ENCODE assay signal across 15 cellular contexts in the genomic region with DNA sequence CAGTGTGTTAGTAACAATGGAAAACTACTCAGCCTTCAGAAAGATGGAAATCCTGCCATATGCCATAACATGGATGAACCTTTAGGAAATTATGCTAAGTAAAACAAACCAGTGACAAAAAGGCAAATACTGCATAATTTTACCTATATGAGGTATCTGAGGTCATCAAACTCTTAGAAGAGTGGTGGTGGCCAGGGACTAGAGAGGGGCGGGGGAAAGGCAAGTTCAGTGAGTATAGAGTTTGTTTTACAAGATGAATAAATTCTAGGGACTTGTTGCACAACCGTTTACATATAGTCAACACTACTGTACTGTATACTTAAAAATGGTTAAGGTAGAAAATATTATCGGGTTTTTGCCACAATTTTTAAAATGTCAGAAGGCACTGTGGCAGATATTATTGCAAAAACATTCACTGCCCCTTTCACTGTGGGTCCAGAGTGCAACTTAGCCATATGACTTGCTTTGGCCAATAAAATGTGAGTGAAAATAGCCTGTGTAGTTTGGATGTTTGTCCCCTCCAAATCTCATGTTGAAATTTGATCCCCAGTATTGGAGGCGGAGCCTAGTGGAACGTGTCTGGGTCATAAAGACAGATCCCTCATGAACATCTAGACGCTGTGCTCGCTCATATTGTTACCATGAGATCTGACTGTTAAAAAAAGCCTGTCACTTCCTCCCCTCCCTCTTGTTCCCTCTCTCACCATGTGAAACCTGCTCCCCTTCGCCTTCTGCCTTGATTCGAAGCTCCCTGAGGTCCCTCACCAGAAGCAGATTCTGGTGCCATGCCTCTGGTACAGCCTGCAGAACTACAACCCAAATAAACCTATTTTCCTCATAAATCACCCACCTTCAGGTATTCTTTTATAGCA. TPM values are rescaled to one million over a fixed set of nuclear protein-coding genes. Genes with fewer than 3 reads are reported as not detected.
A peak's percentile ranks its signal among the peaks of the same experiment; 100 is the strongest.
DNase-seq lines count a peak whose midpoint lies in the region; ATAC-seq, FAIRE-seq and TF ChIP-seq lines count a peak whose summit lies in the region.
"Had no signal": no experiment of that assay in that cellular context is flagged by ENCODE, and none has a peak within 500 bp of the region (broad histone marks: within the 10 kb centered on the region; RNA-seq: fewer than 3 reads in every experiment).

No MANE protein-coding gene starts in this region.

- no peak for TF ChIP-seq POLR2A in H54 (IDR thresholded peaks at IDR 0.05; ENCODE audit: low read depth, low read length)

- peak; percentile 55 for FAIRE-seq in H54 (lab: Jason Lieb, UNC)
- FAIRE-seq: G401.6 had no signal

- peak overlapping the region; percentile 74 for H3K27ac Mint-ChIP-seq in activated CD4-positive, alpha-beta T cell treated with anti-CD3 and anti-CD28 coated beads, Interleukin-2, amount 10 ng/mL, durations not matched to agents 7 days and 5 days
- H3K27ac Mint-ChIP-seq in WTC11, result peak overlapping the region; percentile 76
- peak overlapping the region; percentile 10 for H3K27ac Mint-ChIP-seq in nephron progenitor cell
- H3K27ac Mint-ChIP-seq: type B pancreatic cell had no signal

- no peaks in the 10 kb centered on the region for H3K9me3 Mint-ChIP-seq in activated CD4-positive, alpha-beta T cell treated with anti-CD3 and anti-CD28 coated beads, Interleukin-2, amount 10 ng/mL, durations not matched to agents 7 days and 5 days
- H3K9me3 Mint-ChIP-seq in WTC11 (no peaks in the 10 kb centered on the region), nephron progenitor cell (peaks cover 12% of the 10 kb centered on the region)
- H3K9me3 Mint-ChIP-seq: type B pancreatic cell had no signal

- peaks cover 46% of the 10 kb centered on the region for H3K4me1 Mint-ChIP-seq in activated CD4-positive, alpha-beta T cell treated with anti-CD3 and anti-CD28 coated beads, Interleukin-2, amount 10 ng/mL, durations not matched to agents 7 days and 5 days
- peaks cover 41% of the 10 kb centered on the region for H3K4me1 Mint-ChIP-seq in WTC11
- H3K4me1 Mint-ChIP-seq in nephron progenitor cell, result peaks cover 7% of the 10 kb centered on the region

- no peak for DNase-seq in activated CD4-positive, alpha-beta T cell treated with anti-CD3 and anti-CD28 coated beads, Interleukin-2, amount 10 ng/mL, durations not matched to agents 7 days and 5 days
- no peak for DNase-seq in activated CD4-positive, alpha-beta T cell treated with anti-CD3 and anti-CD28 coated beads, Interleukin-2, amount 50 U/mL, for 4 hours
- no peak for DNase-seq in H54 (ENCODE audit: insufficient read length, low spot score)
- DNase-seq in WTC11 (ENCODE audit: low spot score), result no peak
- no peak for DNase-seq in nephron progenitor cell
- DNase-seq in inferior parietal cortex (ENCODE audit: extremely low spot score), result no peak
- no peak for DNase-seq in DMS 273 treated with DMSO at 0.1 percent for 48 hours (lab: John Stamatoyannopoulos, UW)
- DNase-seq in HPDE6-E6E7 (ENCODE audit: extremely low spot score), result no peak
- DNase-seq: amniotic stem cell; left cardiac atrium; ovary; stimulated activated CD4-positive, alpha-beta T cell treated with anti-CD3 and anti-CD28 coated beads, Interleukin-4, amount 100 ng/mL, for 24 hours had no signal

- no peaks in the 10 kb centered on the region for H3K27me3 Mint-ChIP-seq in activated CD4-positive, alpha-beta T cell treated with anti-CD3 and anti-CD28 coated beads, Interleukin-2, amount 10 ng/mL, durations not matched to agents 7 days and 5 days
- H3K27me3 Mint-ChIP-seq in WTC11 (ENCODE audit: low read depth) (no peaks in the 10 kb centered on the region), nephron progenitor cell (ENCODE audit: low read depth, poor library complexity) (peaks cover 3% of the 10 kb centered on the region)
- H3K27me3 Mint-ChIP-seq: type B pancreatic cell had no signal

- CTCF ChIA-PET in activated CD4-positive, alpha-beta T cell treated with anti-CD3 and anti-CD28 coated beads, Interleukin-2, amount 10 ng/mL, durations not matched to agents 7 days and 5 days (lab: Charles Lee), result interaction anchor here (0.5 to 1.7 kb wide), 2 partner anchors 10 to 232 kb away, joined by 3 to 7 read pairs; no protein-coding TSS in a partner anchor
- CTCF ChIA-PET in WTC11 (lab: Charles Lee), result no interaction called here

- POLR2A ChIA-PET in activated CD4-positive, alpha-beta T cell treated with anti-CD3 and anti-CD28 coated beads, Interleukin-2, amount 10 ng/mL, durations not matched to agents 7 days and 5 days (lab: Charles Lee), result no interaction called here
- POLR2A ChIA-PET in WTC11 (lab: Charles Lee), result interaction anchor here (0.6 kb wide), 1 partner anchor 98 kb away, joined by 4 read pairs; no protein-coding TSS in a partner anchor

- H3K36me3 Mint-ChIP-seq in activated CD4-positive, alpha-beta T cell treated with anti-CD3 and anti-CD28 coated beads, Interleukin-2, amount 10 ng/mL, durations not matched to agents 7 days and 5 days (ENCODE audit: low read depth), result peaks cover 37% of the 10 kb centered on the region
- H3K36me3 Mint-ChIP-seq in WTC11 (peaks cover 3% of the 10 kb centered on the region; the same call in 1 of the 2 replicates), nephron progenitor cell (ENCODE audit: low read depth) (peaks cover 52% of the 10 kb centered on the region)

- H3K4me3 Mint-ChIP-seq in activated CD4-positive, alpha-beta T cell treated with anti-CD3 and anti-CD28 coated beads, Interleukin-2, amount 10 ng/mL, durations not matched to agents 7 days and 5 days, result no peak overlapping the region
- peak overlapping the region; percentile 7; the same call in 1 of the 2 replicates for H3K4me3 Mint-ChIP-seq in WTC11
- no peak overlapping the region for H3K4me3 Mint-ChIP-seq in nephron progenitor cell
- H3K4me3 Mint-ChIP-seq: type B pancreatic cell had no signal

- ATAC-seq in WTC11, result no peak
- ATAC-seq: left cardiac atrium, SK-N-SH treated with all-trans-retinoic acid at 6 μM for 48 hours had no signal

- TF ChIP-seq CTCF in WTC11 (IDR thresholded peaks at IDR 0.05), result no peak
- TF ChIP-seq CTCF in nephron progenitor cell (IDR thresholded peaks at IDR 0.05), result no peak

TF ChIP-seq in WTC11, 78 proteins besides CTCF, POLR2A, EP300 and RAD21 (continues in another document):
- TF ChIP-seq ZNF219 (CRISPR knock-in tag; IDR thresholded peaks at IDR 0.05; ENCODE audit: borderline replicate concordance), result no peak
- TF ChIP-seq, protein P1, sequence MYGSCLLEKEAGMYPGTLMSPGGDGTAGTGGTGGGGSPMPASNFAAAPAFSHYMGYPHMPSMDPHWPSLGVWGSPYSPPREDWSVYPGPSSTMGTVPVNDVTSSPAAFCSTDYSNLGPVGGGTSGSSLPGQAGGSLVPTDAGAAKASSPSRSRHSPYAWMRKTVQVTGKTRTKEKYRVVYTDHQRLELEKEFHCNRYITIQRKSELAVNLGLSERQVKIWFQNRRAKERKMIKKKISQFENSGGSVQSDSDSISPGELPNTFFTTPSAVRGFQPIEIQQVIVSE (CRISPR knock-in tag; IDR thresholded peaks at IDR 0.05; ENCODE audit: borderline replicate concordance), result no peak
- no peak for TF ChIP-seq CREM (CRISPR knock-in tag; IDR thresholded peaks at IDR 0.05)
- TF ChIP-seq HMGA2 (CRISPR knock-in tag; IDR thresholded peaks at IDR 0.05), result no peak
- TF ChIP-seq, protein P2, sequence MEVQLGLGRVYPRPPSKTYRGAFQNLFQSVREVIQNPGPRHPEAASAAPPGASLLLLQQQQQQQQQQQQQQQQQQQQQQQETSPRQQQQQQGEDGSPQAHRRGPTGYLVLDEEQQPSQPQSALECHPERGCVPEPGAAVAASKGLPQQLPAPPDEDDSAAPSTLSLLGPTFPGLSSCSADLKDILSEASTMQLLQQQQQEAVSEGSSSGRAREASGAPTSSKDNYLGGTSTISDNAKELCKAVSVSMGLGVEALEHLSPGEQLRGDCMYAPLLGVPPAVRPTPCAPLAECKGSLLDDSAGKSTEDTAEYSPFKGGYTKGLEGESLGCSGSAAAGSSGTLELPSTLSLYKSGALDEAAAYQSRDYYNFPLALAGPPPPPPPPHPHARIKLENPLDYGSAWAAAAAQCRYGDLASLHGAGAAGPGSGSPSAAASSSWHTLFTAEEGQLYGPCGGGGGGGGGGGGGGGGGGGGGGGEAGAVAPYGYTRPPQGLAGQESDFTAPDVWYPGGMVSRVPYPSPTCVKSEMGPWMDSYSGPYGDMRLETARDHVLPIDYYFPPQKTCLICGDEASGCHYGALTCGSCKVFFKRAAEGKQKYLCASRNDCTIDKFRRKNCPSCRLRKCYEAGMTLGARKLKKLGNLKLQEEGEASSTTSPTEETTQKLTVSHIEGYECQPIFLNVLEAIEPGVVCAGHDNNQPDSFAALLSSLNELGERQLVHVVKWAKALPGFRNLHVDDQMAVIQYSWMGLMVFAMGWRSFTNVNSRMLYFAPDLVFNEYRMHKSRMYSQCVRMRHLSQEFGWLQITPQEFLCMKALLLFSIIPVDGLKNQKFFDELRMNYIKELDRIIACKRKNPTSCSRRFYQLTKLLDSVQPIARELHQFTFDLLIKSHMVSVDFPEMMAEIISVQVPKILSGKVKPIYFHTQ (CRISPR knock-in tag; IDR thresholded peaks at IDR 0.05), result no peak
- no peak for TF ChIP-seq ZNF671 (CRISPR knock-in tag; IDR thresholded peaks at IDR 0.05)
- TF ChIP-seq RELA (CRISPR knock-in tag; IDR thresholded peaks at IDR 0.05; ENCODE audit: borderline replicate concordance), result no peak

RNA-seq across cellular contexts. Expression of a gene that starts 9.5 kb away (rescaled TPM):
- 10 to 100 TPM; 32.3 to 32.5 TPM for total RNA-seq in activated CD4-positive, alpha-beta T cell treated with anti-CD3 and anti-CD28 coated beads, Interleukin-2, amount 10 ng/mL, durations not matched to agents 7 days and 5 days
- 6.3 to 7.5 TPM (median 7.4 TPM) in 3 replicates for total RNA-seq in WTC11 (2021)

RNA-seq across cellular contexts. Expression of a gene that starts 25.1 kb away (rescaled TPM):
- 10 to 100 TPM in 1 of 2 experiments, 1 to 10 TPM in 1; 8.5 to 11.0 TPM for total RNA-seq in activated CD4-positive, alpha-beta T cell treated with anti-CD3 and anti-CD28 coated beads, Interleukin-2, amount 10 ng/mL, durations not matched to agents 7 days and 5 days
- total RNA-seq in WTC11 (2021), result 14.6 to 18.2 TPM (median 17.3 TPM) in 3 replicates

RNA-seq across cellular contexts. Expression of a gene that starts 41.3 kb away (rescaled TPM):
- total RNA-seq in activated CD4-positive, alpha-beta T cell treated with anti-CD3 and anti-CD28 coated beads, Interleukin-2, amount 10 ng/mL, durations not matched to agents 7 days and 5 days, result 1 to 10 TPM; 5.0 to 6.1 TPM
- 9.8 to 11.0 TPM (median 10.1 TPM) in 3 replicates for total RNA-seq in WTC11 (2021)

Comparison
In these comparisons a context has a peak if more than half of its experiments do, and no peak if none do; other contexts are left out.
1. H3K27ac Mint-ChIP-seq: peak in every context shown above with its lines; median percentile 76 in WTC11; 74 in activated CD4-positive, alpha-beta T cell treated with anti-CD3 and anti-CD28 coated beads, Interleukin-2, amount 10 ng/mL, durations not matched to agents 7 days and 5 days; 10 in nephron progenitor cell.